ENCODE assay signal across 5 cellular contexts in genomic region chr7:88402529-88402928, GRCh38.
"Had no signal": no experiment of that assay in that cellular context is flagged by ENCODE, and none has a peak within 500 bp of the region (broad histone marks: within the 10 kb centered on the region; RNA-seq: fewer than 3 reads in every experiment).

No MANE protein-coding gene starts in this region.

- DNase-seq: IMR-90, KBM-7 had no signal

- H3K27ac ChIP-seq: HL-60 had no signal

- H3K4me3 ChIP-seq: K562 had no signal

- FAIRE-seq: HTR-8/SVneo, K562 had no signal

- ATAC-seq: K562 had no signal
